29 cellular contexts compared by ENCODE assay signal in genomic region chr19:30169196-30169900, GRCh38.
"Had no signal": no experiment of that assay in that cellular context is flagged by ENCODE, and none has a peak within 500 bp of the region (broad histone marks: within the 10 kb centered on the region; RNA-seq: fewer than 3 reads in every experiment).

No MANE protein-coding gene starts in this region.

- ATAC-seq: esophagus mucosa; foreskin keratinocyte; gastroesophageal sphincter; heart left ventricle; left colon; naive thymus-derived CD8-positive, alpha-beta T cell; psoas muscle; right cardiac atrium; stimulated activated memory B cell treated with anti-CD40 and anti-IgM and Interleukin-4, amounts not matched to agents 10 μg/mL and 1 μg/mL and 100 μg/mL, for 72 hours; stimulated activated naive CD8-positive, alpha-beta T cell treated with anti-CD3 and anti-CD28 coated beads, Interleukin-15, Interleukin-2, amounts not matched to agents 100 U/mL and 50 U/mL, for 24 hours had no signal

- DNase-seq: cerebellar nuclear complex; dorsolateral prefrontal cortex; effector CD8-positive, alpha-beta T cell; foreskin keratinocyte; heart left ventricle; kidney glomerular epithelial cell; left colon; left ventricle myocardium inferior; mesenchymal stem cell; naive thymus-derived CD8-positive, alpha-beta T cell; nephron progenitor cell; occipital lobe; ovary; right cardiac atrium; spleen; stimulated activated CD4-positive, alpha-beta T cell treated with anti-CD3 and anti-CD28 coated beads, Interleukin-4, amount 100 ng/mL, for 4 hours; stimulated activated naive CD8-positive, alpha-beta T cell treated with anti-CD3 and anti-CD28 coated beads, Interleukin-15, Interleukin-2, amounts not matched to agents 100 U/mL and 50 U/mL, for 24 hours; substantia nigra; testis; tibial artery had no signal

- H3K4me3 ChIP-seq: dorsolateral prefrontal cortex, gastroesophageal sphincter, heart left ventricle, hepatocyte, left ventricle myocardium inferior, ovary, psoas muscle, skin epidermis, spleen, testis, tibial artery had no signal

- H2AFZ ChIP-seq: hepatocyte had no signal

- H3K9me3 Mint-ChIP-seq: endodermal cell, nephron progenitor cell, type B pancreatic cell had no signal

- H3K4me1 ChIP-seq: foreskin keratinocyte, gastroesophageal sphincter, heart left ventricle, left ventricle myocardium inferior, psoas muscle, spleen, testis, tibial artery had no signal

- H3K79me2 ChIP-seq: hepatocyte had no signal

- H3K4me3 Mint-ChIP-seq: endodermal cell; naive thymus-derived CD8-positive, alpha-beta T cell; nephron progenitor cell; stimulated activated memory B cell treated with anti-CD40 and anti-IgM and Interleukin-4, amounts not matched to agents 10 μg/mL and 1 μg/mL and 100 μg/mL, for 72 hours; type B pancreatic cell had no signal

- H3K9me3 ChIP-seq: gastroesophageal sphincter, heart left ventricle, left ventricle myocardium inferior, ovary, psoas muscle, testis, tibial artery had no signal

- H3K4me2 ChIP-seq: hepatocyte had no signal

- H3K27ac Mint-ChIP-seq: endodermal cell; nephron progenitor cell; stimulated activated memory B cell treated with anti-CD40 and anti-IgM and Interleukin-4, amounts not matched to agents 10 μg/mL and 1 μg/mL and 100 μg/mL, for 72 hours; type B pancreatic cell had no signal

- H3K36me3 ChIP-seq: gastroesophageal sphincter, heart left ventricle, left ventricle myocardium inferior, ovary, spleen, tibial artery had no signal

- H3K27me3 ChIP-seq: foreskin keratinocyte, heart left ventricle, hepatocyte, ovary, testis, tibial artery had no signal

- H3K27ac ChIP-seq: dorsolateral prefrontal cortex, epithelial cell of prostate, foreskin keratinocyte, gastroesophageal sphincter, heart left ventricle, hepatocyte, left ventricle myocardium inferior, ovary, psoas muscle, skin epidermis, spleen, testis, tibial artery had no signal

- H3K27me3 Mint-ChIP-seq: stimulated activated memory B cell treated with anti-CD40 and anti-IgM and Interleukin-4, amounts not matched to agents 10 μg/mL and 1 μg/mL and 100 μg/mL, for 72 hours had no signal

- H3K4me1 Mint-ChIP-seq: endodermal cell; naive thymus-derived CD8-positive, alpha-beta T cell; nephron progenitor cell; stimulated activated memory B cell treated with anti-CD40 and anti-IgM and Interleukin-4, amounts not matched to agents 10 μg/mL and 1 μg/mL and 100 μg/mL, for 72 hours had no signal

- H3K36me3 Mint-ChIP-seq: naive thymus-derived CD8-positive, alpha-beta T cell; stimulated activated memory B cell treated with anti-CD40 and anti-IgM and Interleukin-4, amounts not matched to agents 10 μg/mL and 1 μg/mL and 100 μg/mL, for 72 hours; type B pancreatic cell had no signal
